ENCODE assay signal across 12 cellular contexts in the genomic region with DNA sequence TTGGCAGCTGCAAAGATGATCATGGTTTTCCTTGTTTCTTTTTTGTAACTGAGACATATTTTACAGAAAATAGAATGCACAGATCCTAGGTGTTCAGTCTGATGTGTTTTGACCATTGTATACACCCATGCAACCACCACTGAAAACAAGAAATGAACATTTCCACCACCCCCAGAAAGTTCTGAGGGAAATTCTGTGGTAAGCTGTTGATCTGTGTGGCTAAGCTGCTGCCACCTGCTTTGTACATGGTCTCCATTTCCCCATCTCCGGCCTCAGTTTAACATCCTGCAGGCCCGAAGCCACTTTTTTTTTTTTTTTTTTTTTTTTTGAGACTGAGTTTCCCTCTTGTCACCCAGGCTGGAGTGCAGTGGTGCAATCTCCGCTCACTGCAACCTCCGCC.
DNase-seq lines count a peak whose midpoint lies in the region; ATAC-seq and FAIRE-seq lines count a peak whose summit lies in the region.
"Had no signal": no experiment of that assay in that cellular context is flagged by ENCODE, and none has a peak within 500 bp of the region (broad histone marks: within the 10 kb centered on the region; RNA-seq: fewer than 3 reads in every experiment).

No MANE protein-coding gene starts in this region.

- DNase-seq in activated CD4-positive, alpha-beta T cell treated with anti-CD3 and anti-CD28 coated beads, Interleukin-2, amount 10 ng/mL, durations not matched to agents 24 days and 14 days, result peak; percentile 77
- no peak for DNase-seq in activated CD4-positive, alpha-beta T cell treated with anti-CD3 and anti-CD28 coated beads for 4 hours
- DNase-seq in small intestine (peak; percentile 17), HuH-7.5 (ENCODE audit: low spot score) (no peak), D341Med (ENCODE audit: low spot score) (no peak)
- no peak for DNase-seq in activated effector memory CD4-positive, alpha-beta T cell treated with Interleukin-2 at 50 U/mL for 16 hours
- DNase-seq: NCI-H774, WERI-Rb-1 had no signal

- H3K36me3 ChIP-seq in small intestine (ENCODE audit: control insufficient read depth in 2 of 2, insufficient read depth in 2 of 2, low read length in 2 of 2), result no peaks in the 10 kb centered on the region
- H3K36me3 ChIP-seq: WERI-Rb-1 had no signal

- H3K27ac ChIP-seq in small intestine (ENCODE audit: low read depth in 1 of 2, low read length in 1 of 2), result no peak overlapping the region
- H3K27ac ChIP-seq: WERI-Rb-1 had no signal

- peaks cover 22% of the 10 kb centered on the region for H3K4me1 Mint-ChIP-seq in activated CD4-positive, alpha-beta T cell treated with anti-CD3 and anti-CD28 coated beads, Interleukin-2, amount 10 ng/mL, durations not matched to agents 24 days and 14 days

- H3K4me3 Mint-ChIP-seq in activated CD4-positive, alpha-beta T cell treated with anti-CD3 and anti-CD28 coated beads, Interleukin-2, amount 10 ng/mL, durations not matched to agents 24 days and 14 days, result peak overlapping the region; percentile 38

- WGBS in small intestine, 3 donors, result 73 to 95% (median 93%) methylated on average over 3 to 4 of the region's 4 CpGs

- intact Hi-C loops in activated CD4-positive, alpha-beta T cell treated with anti-CD3 and anti-CD28 coated beads, Interleukin-2, amount 10 ng/mL, durations not matched to agents 24 days and 14 days (cut with micrococcal nuclease), result loop anchor here (5.0 kb wide), 3 partner anchors 45 to 180 kb away; partner anchors contain the start of gene DDX3X

- FAIRE-seq in small intestine (lab: Jason Lieb, UNC), result peak; percentile 23
- FAIRE-seq: A204.1, HTR-8/SVneo had no signal

- no peaks in the 10 kb centered on the region for H3K36me3 Mint-ChIP-seq in activated CD4-positive, alpha-beta T cell treated with anti-CD3 and anti-CD28 coated beads, Interleukin-2, amount 10 ng/mL, durations not matched to agents 24 days and 14 days (ENCODE audit: low read depth)

- ATAC-seq in HG02588 (IDR thresholded peaks at IDR 0.05; ENCODE audit: unreplicated experiment) (peak; percentile 95), HG03565 (IDR thresholded peaks at IDR 0.05; ENCODE audit: unreplicated experiment) (peak; percentile 97)

- H3K4me1 ChIP-seq in small intestine (ENCODE audit: control insufficient read depth in 2 of 2, insufficient read depth in 1 of 2, low read depth in 1 of 2, low read length in 1 of 2), result no peaks in the 10 kb centered on the region

- no peaks in the 10 kb centered on the region for H3K27me3 ChIP-seq in small intestine (ENCODE audit: control insufficient read depth in 2 of 2, insufficient read depth in 2 of 2, low read length in 2 of 2)

- H3K9me3 Mint-ChIP-seq in activated CD4-positive, alpha-beta T cell treated with anti-CD3 and anti-CD28 coated beads, Interleukin-2, amount 10 ng/mL, durations not matched to agents 24 days and 14 days, result no peaks in the 10 kb centered on the region

- H3K4me3 ChIP-seq in small intestine (ENCODE audit: low read depth in 1 of 2, low read length in 2 of 2), result no peak overlapping the region

- H3K9me3 ChIP-seq in small intestine (ENCODE audit: control insufficient read depth, low read depth), result no peaks in the 10 kb centered on the region

- H3K27me3 Mint-ChIP-seq in activated CD4-positive, alpha-beta T cell treated with anti-CD3 and anti-CD28 coated beads, Interleukin-2, amount 10 ng/mL, durations not matched to agents 24 days and 14 days, result no peaks in the 10 kb centered on the region

- H3K27ac Mint-ChIP-seq in activated CD4-positive, alpha-beta T cell treated with anti-CD3 and anti-CD28 coated beads, Interleukin-2, amount 10 ng/mL, durations not matched to agents 24 days and 14 days, result peak overlapping the region; percentile 80

Comparison
In these comparisons a context has a peak if more than half of its experiments do, and no peak if none do; other contexts are left out.
1. DNase-seq: peak in activated CD4-positive, alpha-beta T cell treated with anti-CD3 and anti-CD28 coated beads, Interleukin-2, amount 10 ng/mL, durations not matched to agents 24 days and 14 days (single experiment) and small intestine (single experiment); none in activated CD4-positive, alpha-beta T cell treated with anti-CD3 and anti-CD28 coated beads for 4 hours (0 of 2), HuH-7.5 (single experiment), D341Med (single experiment) and activated effector memory CD4-positive, alpha-beta T cell treated with Interleukin-2 at 50 U/mL for 16 hours (single experiment).